ENCODE assay signal across 12 cellular contexts in genomic region chr3:180646187-180646790, GRCh38. TPM values are rescaled to one million over a fixed set of nuclear protein-coding genes. Genes with fewer than 3 reads are reported as not detected.
DNase-seq lines count a peak whose midpoint lies in the region; ATAC-seq and TF ChIP-seq lines count a peak whose summit lies in the region.
"Had no signal": no experiment of that assay in that cellular context is flagged by ENCODE, and none has a peak within 500 bp of the region (broad histone marks: within the 10 kb centered on the region; RNA-seq: fewer than 3 reads in every experiment).

No MANE protein-coding gene starts in this region.

- 35% methylated on average over 1 of the region's 1 CpG for WGBS in right cardiac atrium

- H3K27ac ChIP-seq in Panc1 (ENCODE audit: low read length) = no peak overlapping the region
- H3K27ac ChIP-seq in right cardiac atrium (ENCODE audit: low read length) = no peak overlapping the region

- no peaks in the 10 kb centered on the region for H3K36me3 ChIP-seq in Panc1 (ENCODE audit: control insufficient read depth, insufficient read depth, low read length)

- H3K4me3 ChIP-seq in Panc1 (ENCODE audit: low read depth in 2 of 2, low read length in 2 of 2) (no peak overlapping the region), retinal pigment epithelial cell (ENCODE audit: low read length) (no peak overlapping the region), right cardiac atrium (ENCODE audit: low read length) (no peak overlapping the region)

- BruUV-seq in Panc1 (replicated peaks; lab: Mats Ljungman, UMichigan) = no TSS peak

- peak; percentile 38; the same call in 1 of the 2 replicates for TF ChIP-seq CTCF in Panc1 (IDR thresholded peaks at IDR 0.05)
- peak; percentile 34 for TF ChIP-seq CTCF in retinal pigment epithelial cell (conservative IDR thresholded peaks at IDR 0.05; ENCODE audit: low read depth, low read length)

- peak; percentile 64 for ATAC-seq in HG02870 (IDR thresholded peaks at IDR 0.05; ENCODE audit: unreplicated experiment)
- no peak for ATAC-seq in Panc1
- no peak for ATAC-seq in right cardiac atrium
- ATAC-seq: stimulated activated naive CD8-positive, alpha-beta T cell treated with anti-CD3 and anti-CD28 coated beads, Interleukin-15, Interleukin-2, amounts not matched to agents 100 U/mL and 50 U/mL, for 24 hours had no signal

- CTCF ChIA-PET in Panc1 (lab: Charles Lee) = no interaction called here

- DNase-seq in NCI-H146 (lab: John Stamatoyannopoulos, UW) = peak; percentile 19
- no peak for DNase-seq in NCI-H146 treated with DMSO at 0.1 percent for 48 hours (lab: John Stamatoyannopoulos, UW; ENCODE audit: unreplicated experiment)
- DNase-seq in Panc1 (ENCODE audit: low read depth, low spot score) = peak; percentile 7
- DNase-seq in retinal pigment epithelial cell (ENCODE audit: low read depth) = no peak
- no peak for DNase-seq in stimulated activated CD4-positive, alpha-beta T cell treated with anti-CD3 and anti-CD28 coated beads, Interleukin-4, amount 100 ng/mL, for 24 hours
- no peak for DNase-seq in NCI-H446 treated with DMSO at 0.1 percent for 48 hours (lab: John Stamatoyannopoulos, UW)
- no peak for DNase-seq in right cardiac atrium
- DNase-seq: activated naive CD4-positive, alpha-beta T cell treated with anti-CD3 and anti-CD28 coated beads, Interleukin-2, amount 50 U/mL, for 16 hours; MV-4-11; stimulated activated naive CD8-positive, alpha-beta T cell treated with anti-CD3 and anti-CD28 coated beads, Interleukin-15, Interleukin-2, amounts not matched to agents 100 U/mL and 50 U/mL, for 24 hours had no signal

- no peaks in the 10 kb centered on the region for H3K9me3 ChIP-seq in Panc1 (ENCODE audit: control insufficient read depth, insufficient read depth, low read depth, low read length)
- no peaks in the 10 kb centered on the region for H3K9me3 ChIP-seq in right cardiac atrium (ENCODE audit: control insufficient read depth, low read length)

- H3K27me3 ChIP-seq in Panc1 (ENCODE audit: control insufficient read depth, insufficient read depth, low read length) = peaks cover 4% of the 10 kb centered on the region
- H3K27me3 ChIP-seq in right cardiac atrium (ENCODE audit: control insufficient read depth, insufficient read depth) = no peaks in the 10 kb centered on the region

- POLR2A ChIA-PET in Panc1 (lab: Charles Lee) = no interaction called here

- in situ Hi-C loops in Panc1 (cut with HindIII; ENCODE audit: low pct_unique_long_range_greater_than_20kb, low sequenced_read_pairs) = no loop called here

- H3K4me1 ChIP-seq in Panc1 (ENCODE audit: control insufficient read depth, insufficient read depth, low read length) (no peaks in the 10 kb centered on the region), right cardiac atrium (ENCODE audit: control insufficient read depth, insufficient read depth, low read length) (no peaks in the 10 kb centered on the region)

- intact Hi-C loops in Panc1 (cut with micrococcal nuclease; ENCODE audit: unreplicated experiment) = no loop called here
- intact Hi-C loops in right cardiac atrium (cut with DNase I) = no loop called here

RNA-seq across cellular contexts. Expression of gene CCDC39, which starts 33.0 kb away (rescaled TPM):
- total RNA-seq in Panc1 (2021; ENCODE audit: unreplicated experiment) (not detected), right cardiac atrium (not detected)
- polyA plus RNA-seq in Panc1 (2012; ENCODE audit: insufficient read length) = 0.71 TPM
- polyA plus RNA-seq in right cardiac atrium = not detected
- total RNA-seq: osteocyte had no signal

RNA-seq across cellular contexts. Expression of gene TTC14, which starts 44.3 kb away (rescaled TPM):
- total RNA-seq in Panc1 (2021; ENCODE audit: unreplicated experiment) = 71.4 TPM
- polyA plus RNA-seq in Panc1 (2012; ENCODE audit: insufficient read length) = 26.2 TPM
- total RNA-seq in right cardiac atrium = 10 to 100 TPM; 16.9 to 25.1 (median 23.8) TPM
- polyA plus RNA-seq in right cardiac atrium = 10.1 TPM

Comparison
In these comparisons a context has a peak if more than half of its experiments do, and no peak if none do; other contexts are left out.
1. DNase-seq: peak in NCI-H146 (single experiment) and Panc1 (single experiment); none in NCI-H146 treated with DMSO at 0.1 percent for 48 hours (single experiment), retinal pigment epithelial cell (single experiment), stimulated activated CD4-positive, alpha-beta T cell treated with anti-CD3 and anti-CD28 coated beads, Interleukin-4, amount 100 ng/mL, for 24 hours (single experiment), NCI-H446 treated with DMSO at 0.1 percent for 48 hours (single experiment) and right cardiac atrium (0 of 3).